ENCODE assay signal across 1 cellular context in genomic region chr17:44308320-44308818, GRCh38.
TF ChIP-seq lines count a peak whose summit lies in the region.

Gene RUNDC3A (plus strand): TSS chr17:44308601. CDS start chr17:44308833, 232 bp downstream.

TF ChIP-seq in HepG2, 621 proteins besides CTCF, POLR2A, EP300 and RAD21 (continued from another document and continues in another):
- TF ChIP-seq MAFF (IDR thresholded peaks at IDR 0.05; ENCODE audit: low read depth, low read length): no peak
- TF ChIP-seq ZSCAN20 (CRISPR knock-in tag; IDR thresholded peaks at IDR 0.05; ENCODE audit: borderline replicate concordance): peak; percentile 97
- 0 out of 2 replicates have a peak, but pooled peaks have one; percentile 51 for TF ChIP-seq SMAD9 (CRISPR knock-in tag; IDR thresholded peaks at IDR 0.05)
- TF ChIP-seq YEATS4 (CRISPR knock-in tag; IDR thresholded peaks at IDR 0.05; ENCODE audit: borderline replicate concordance): peak; percentile 45; the same call in 1 of the 2 replicates
- peak; percentile 63; the same call in 1 of the 3 replicates for TF ChIP-seq MXI1 (IDR thresholded peaks at IDR 0.05; ENCODE audit: borderline replicate concordance, low read depth, low read length)
- TF ChIP-seq STAT5B (CRISPR knock-in tag; IDR thresholded peaks at IDR 0.05): peak; percentile 77; the same call in 1 of the 2 replicates
- TF ChIP-seq, protein P1, sequence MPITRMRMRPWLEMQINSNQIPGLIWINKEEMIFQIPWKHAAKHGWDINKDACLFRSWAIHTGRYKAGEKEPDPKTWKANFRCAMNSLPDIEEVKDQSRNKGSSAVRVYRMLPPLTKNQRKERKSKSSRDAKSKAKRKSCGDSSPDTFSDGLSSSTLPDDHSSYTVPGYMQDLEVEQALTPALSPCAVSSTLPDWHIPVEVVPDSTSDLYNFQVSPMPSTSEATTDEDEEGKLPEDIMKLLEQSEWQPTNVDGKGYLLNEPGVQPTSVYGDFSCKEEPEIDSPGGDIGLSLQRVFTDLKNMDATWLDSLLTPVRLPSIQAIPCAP (CRISPR knock-in tag; IDR thresholded peaks at IDR 0.05; ENCODE audit: low read depth): no peak
- TF ChIP-seq NR1H2 (CRISPR knock-in tag; IDR thresholded peaks at IDR 0.05; ENCODE audit: borderline replicate concordance, low read depth): 0 out of 2 replicates have a peak, but pooled peaks have one; percentile 36
- TF ChIP-seq ZFX (CRISPR knock-in tag; IDR thresholded peaks at IDR 0.05; ENCODE audit: low read depth): peak; percentile 42; the same call in 1 of the 2 replicates
- TF ChIP-seq NONO (IDR thresholded peaks at IDR 0.05): no peak
- 0 out of 2 replicates have a peak, but pooled peaks have one; percentile 39 for TF ChIP-seq NONO (CRISPR knock-in tag; conservative IDR thresholded peaks at IDR 0.05)
- TF ChIP-seq RFX1 (IDR thresholded peaks at IDR 0.05): no peak
- no peak for TF ChIP-seq PTBP1 (IDR thresholded peaks at IDR 0.05; ENCODE audit: low read depth, low read length, poor library complexity, severe bottlenecking)
- TF ChIP-seq DNMT1 (CRISPR knock-in tag; IDR thresholded peaks at IDR 0.05): no peak
- TF ChIP-seq CHD4 (IDR thresholded peaks at IDR 0.05; ENCODE audit: borderline replicate concordance, low read length): no peak
- TF ChIP-seq PCBP2 (optimal IDR thresholded peaks at IDR 0.05; ENCODE audit: low read depth, low read length, poor library complexity, severe bottlenecking): no peak
- peak; percentile 40; the same call in 1 of the 2 replicates for TF ChIP-seq ZNF33B (CRISPR knock-in tag; IDR thresholded peaks at IDR 0.05)
- no peak for TF ChIP-seq AFF4 (CRISPR knock-in tag; IDR thresholded peaks at IDR 0.05)
- peak; percentile 71; the same call in 1 of the 2 replicates for TF ChIP-seq GABPB1 (CRISPR knock-in tag; IDR thresholded peaks at IDR 0.05)
- no peak for TF ChIP-seq HMG20A (CRISPR knock-in tag; IDR thresholded peaks at IDR 0.05; ENCODE audit: borderline replicate concordance)
- TF ChIP-seq FOXO1 (CRISPR knock-in tag; IDR thresholded peaks at IDR 0.05): peak; percentile 40; the same call in 1 of the 2 replicates
- peak; percentile 72; the same call in 1 of the 2 replicates for TF ChIP-seq ZNF709 (CRISPR knock-in tag; IDR thresholded peaks at IDR 0.05)
- TF ChIP-seq SP2 (CRISPR knock-in tag; IDR thresholded peaks at IDR 0.05): peak; percentile 61
- no peak for TF ChIP-seq MNT (IDR thresholded peaks at IDR 0.05)
- TF ChIP-seq, protein P2, sequence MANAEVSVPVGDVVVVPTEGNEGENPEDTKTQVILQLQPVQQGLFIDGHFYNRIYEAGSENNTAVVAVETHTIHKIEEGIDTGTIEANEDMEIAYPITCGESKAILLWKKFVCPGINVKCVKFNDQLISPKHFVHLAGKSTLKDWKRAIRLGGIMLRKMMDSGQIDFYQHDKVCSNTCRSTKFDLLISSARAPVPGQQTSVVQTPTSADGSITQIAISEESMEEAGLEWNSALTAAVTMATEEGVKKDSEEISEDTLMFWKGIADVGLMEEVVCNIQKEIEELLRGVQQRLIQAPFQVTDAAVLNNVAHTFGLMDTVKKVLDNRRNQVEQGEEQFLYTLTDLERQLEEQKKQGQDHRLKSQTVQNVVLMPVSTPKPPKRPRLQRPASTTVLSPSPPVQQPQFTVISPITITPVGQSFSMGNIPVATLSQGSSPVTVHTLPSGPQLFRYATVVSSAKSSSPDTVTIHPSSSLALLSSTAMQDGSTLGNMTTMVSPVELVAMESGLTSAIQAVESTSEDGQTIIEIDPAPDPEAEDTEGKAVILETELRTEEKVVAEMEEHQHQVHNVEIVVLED (CRISPR knock-in tag; IDR thresholded peaks at IDR 0.05; ENCODE audit: borderline replicate concordance): no peak
- TF ChIP-seq SNRNP70 (IDR thresholded peaks at IDR 0.05; ENCODE audit: low read depth, low read length): no peak
- TF ChIP-seq ZNF576 (CRISPR knock-in tag; IDR thresholded peaks at IDR 0.05): peak; percentile 43; the same call in 1 of the 2 replicates
- no peak for TF ChIP-seq TGIF2 (CRISPR knock-in tag; IDR thresholded peaks at IDR 0.05)
- TF ChIP-seq SMYD3 (CRISPR knock-in tag; IDR thresholded peaks at IDR 0.05): no peak
- TF ChIP-seq ZNF326 (CRISPR knock-in tag; IDR thresholded peaks at IDR 0.05; ENCODE audit: borderline replicate concordance): no peak
- peak; percentile 83 for TF ChIP-seq ZNF232 (CRISPR knock-in tag; IDR thresholded peaks at IDR 0.05; ENCODE audit: borderline replicate concordance)
- no peak for TF ChIP-seq MZF1 (CRISPR knock-in tag; IDR thresholded peaks at IDR 0.05; ENCODE audit: borderline replicate concordance)
- TF ChIP-seq ZNF562 (CRISPR knock-in tag; IDR thresholded peaks at IDR 0.05; ENCODE audit: borderline replicate concordance): no peak
- peak; percentile 61 for TF ChIP-seq BCL6 (CRISPR knock-in tag; IDR thresholded peaks at IDR 0.05)
- TF ChIP-seq ZNF260 (CRISPR knock-in tag; IDR thresholded peaks at IDR 0.05; ENCODE audit: borderline replicate concordance, low read depth): no peak
- 0 out of 2 replicates have a peak, but pooled peaks have one; percentile 44 for TF ChIP-seq SNAI1 (CRISPR knock-in tag; IDR thresholded peaks at IDR 0.05; ENCODE audit: borderline replicate concordance)
- peak; percentile 62; the same call in 1 of the 2 replicates for TF ChIP-seq ZNF317 (CRISPR knock-in tag; IDR thresholded peaks at IDR 0.05)
- TF ChIP-seq ARID4A (CRISPR knock-in tag; IDR thresholded peaks at IDR 0.05; ENCODE audit: borderline replicate concordance): peak; percentile 87; the same call in 1 of the 2 replicates
- peak; percentile 97 for TF ChIP-seq TSC22D2 (CRISPR knock-in tag; IDR thresholded peaks at IDR 0.05; ENCODE audit: borderline replicate concordance)
- no peak for TF ChIP-seq CENPT (CRISPR knock-in tag; IDR thresholded peaks at IDR 0.05; ENCODE audit: low read depth)
- no peak for TF ChIP-seq CBFB (CRISPR knock-in tag; IDR thresholded peaks at IDR 0.05)
- no peak for TF ChIP-seq ZNF138 (CRISPR knock-in tag; IDR thresholded peaks at IDR 0.05; ENCODE audit: low read depth)
- peak; percentile 69; the same call in 1 of the 2 replicates for TF ChIP-seq JUND (CRISPR knock-in tag; IDR thresholded peaks at IDR 0.05)
- TF ChIP-seq, protein P3, sequence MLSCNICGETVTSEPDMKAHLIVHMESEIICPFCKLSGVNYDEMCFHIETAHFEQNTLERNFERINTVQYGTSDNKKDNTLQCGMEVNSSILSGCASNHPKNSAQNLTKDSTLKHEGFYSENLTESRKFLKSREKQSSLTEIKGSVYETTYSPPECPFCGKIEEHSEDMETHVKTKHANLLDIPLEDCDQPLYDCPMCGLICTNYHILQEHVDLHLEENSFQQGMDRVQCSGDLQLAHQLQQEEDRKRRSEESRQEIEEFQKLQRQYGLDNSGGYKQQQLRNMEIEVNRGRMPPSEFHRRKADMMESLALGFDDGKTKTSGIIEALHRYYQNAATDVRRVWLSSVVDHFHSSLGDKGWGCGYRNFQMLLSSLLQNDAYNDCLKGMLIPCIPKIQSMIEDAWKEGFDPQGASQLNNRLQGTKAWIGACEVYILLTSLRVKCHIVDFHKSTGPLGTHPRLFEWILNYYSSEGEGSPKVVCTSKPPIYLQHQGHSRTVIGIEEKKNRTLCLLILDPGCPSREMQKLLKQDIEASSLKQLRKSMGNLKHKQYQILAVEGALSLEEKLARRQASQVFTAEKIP (CRISPR knock-in tag; IDR thresholded peaks at IDR 0.05; ENCODE audit: borderline replicate concordance): no peak
- no peak for TF ChIP-seq ZNF34 (CRISPR knock-in tag; IDR thresholded peaks at IDR 0.05; ENCODE audit: borderline replicate concordance)
- TF ChIP-seq ZNF205 (CRISPR knock-in tag; IDR thresholded peaks at IDR 0.05): 0 out of 2 replicates have a peak, but pooled peaks have one; percentile 48
- no peak for TF ChIP-seq ASH2L (IDR thresholded peaks at IDR 0.05; ENCODE audit: insufficient read length, low read depth, low read length)
- peak; percentile 85 for TF ChIP-seq NKX3-1 (CRISPR knock-in tag; IDR thresholded peaks at IDR 0.05)
- TF ChIP-seq TOPORS (CRISPR knock-in tag; IDR thresholded peaks at IDR 0.05): no peak
- TF ChIP-seq, protein P4, sequence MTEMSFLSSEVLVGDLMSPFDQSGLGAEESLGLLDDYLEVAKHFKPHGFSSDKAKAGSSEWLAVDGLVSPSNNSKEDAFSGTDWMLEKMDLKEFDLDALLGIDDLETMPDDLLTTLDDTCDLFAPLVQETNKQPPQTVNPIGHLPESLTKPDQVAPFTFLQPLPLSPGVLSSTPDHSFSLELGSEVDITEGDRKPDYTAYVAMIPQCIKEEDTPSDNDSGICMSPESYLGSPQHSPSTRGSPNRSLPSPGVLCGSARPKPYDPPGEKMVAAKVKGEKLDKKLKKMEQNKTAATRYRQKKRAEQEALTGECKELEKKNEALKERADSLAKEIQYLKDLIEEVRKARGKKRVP (CRISPR knock-in tag; IDR thresholded peaks at IDR 0.05): peak in 1 of 2 experiments; percentile 65; a peak in 2 of 4 replicates
- no peak for TF ChIP-seq ZNF282 (IDR thresholded peaks at IDR 0.05; ENCODE audit: partially characterized antibody)
- TF ChIP-seq HOXA7 (CRISPR knock-in tag; IDR thresholded peaks at IDR 0.05): no peak
- TF ChIP-seq CBX1 (IDR thresholded peaks at IDR 0.05; ENCODE audit: low read depth): no peak
- TF ChIP-seq IKZF4 (CRISPR knock-in tag; IDR thresholded peaks at IDR 0.05; ENCODE audit: borderline replicate concordance, low read depth, not compliant biosample characterization): no peak
- TF ChIP-seq PHB2 (IDR thresholded peaks at IDR 0.05; ENCODE audit: partially characterized antibody): no peak
